In genomic region chr2:110979834-110980612, GRCh38 we compare ENCODE assay signal across 19 cellular contexts.
DNase-seq lines count a peak whose midpoint lies in the region; ATAC-seq and TF ChIP-seq lines count a peak whose summit lies in the region.
"Had no signal": no experiment of that assay in that cellular context is flagged by ENCODE, and none has a peak within 500 bp of the region (broad histone marks: within the 10 kb centered on the region; RNA-seq: fewer than 3 reads in every experiment).

No MANE protein-coding gene starts in this region.

- peaks cover 4% of the 10 kb centered on the region for H3K4me1 ChIP-seq in right cardiac atrium (ENCODE audit: control insufficient read depth, insufficient read depth, low read length)
- H3K4me1 ChIP-seq in osteoblast (ENCODE audit: insufficient read depth, low read length): no peaks in the 10 kb centered on the region
- H3K4me1 ChIP-seq: BLaER1 treated with 17β-estradiol and CSF1 and Interleukin-3, amounts not matched to agents 10 nM and 100 nM; gastroesophageal sphincter had no signal

- WGBS in right cardiac atrium: 84% methylated on average over 8 of the region's 8 CpGs

- POLR2A ChIA-PET in RWPE1 (lab: Yijun Ruan, JAX; ENCODE audit: low non-redundant PET): no interaction called here

- ATAC-seq in Right ventricle myocardium superior (ENCODE audit: poor library complexity) (peak; percentile 24), right cardiac atrium (no peak)
- ATAC-seq: gastroesophageal sphincter; naive thymus-derived CD8-positive, alpha-beta T cell had no signal

- no peaks in the 10 kb centered on the region for H3K79me2 ChIP-seq in osteoblast (ENCODE audit: insufficient read depth, low read length)

- no peaks in the 10 kb centered on the region for H3K36me3 ChIP-seq in osteoblast (ENCODE audit: insufficient read depth, low read length)
- H3K36me3 ChIP-seq: BLaER1 treated with 17β-estradiol and CSF1 and Interleukin-3, amounts not matched to agents 10 nM and 100 nM; gastroesophageal sphincter had no signal

- no peak overlapping the region for H3K4me3 ChIP-seq in right cardiac atrium (ENCODE audit: low read length)
- H3K4me3 ChIP-seq in osteoblast (ENCODE audit: insufficient read depth, low read length): no peak overlapping the region
- H3K4me3 ChIP-seq: BLaER1 treated with 17β-estradiol and CSF1 and Interleukin-3, amounts not matched to agents 10 nM and 100 nM; dorsolateral prefrontal cortex; gastroesophageal sphincter had no signal

- no peak overlapping the region for H2AFZ ChIP-seq in osteoblast (ENCODE audit: low read length)

- intact Hi-C loops in Right ventricle myocardium superior (cut with DNase I) (no loop called here), right cardiac atrium (cut with DNase I) (no loop called here)

- H4K20me1 ChIP-seq in osteoblast (ENCODE audit: insufficient read depth, low read length): no peaks in the 10 kb centered on the region
- H4K20me1 ChIP-seq: BLaER1 treated with 17β-estradiol and CSF1 and Interleukin-3, amounts not matched to agents 10 nM and 100 nM had no signal

- no peak overlapping the region for H3K27ac ChIP-seq in right cardiac atrium (ENCODE audit: low read length)
- H3K27ac ChIP-seq in RWPE1: no peak overlapping the region
- no peak overlapping the region for H3K27ac ChIP-seq in osteoblast (ENCODE audit: low read depth, low read length)
- H3K27ac ChIP-seq: BLaER1 treated with 17β-estradiol and CSF1 and Interleukin-3, amounts not matched to agents 10 nM and 100 nM; dorsolateral prefrontal cortex; gastroesophageal sphincter had no signal

- CTCF ChIA-PET in RWPE1 (lab: Yijun Ruan, JAX): no interaction called here

- DNase-seq in Right ventricle myocardium superior: no peak
- no peak for DNase-seq in right cardiac atrium
- peak; percentile 48 for DNase-seq in NCI-H146 treated with DMSO at 0.1 percent for 48 hours (lab: John Stamatoyannopoulos, UW; ENCODE audit: unreplicated experiment)
- peak; percentile 12 for DNase-seq in RWPE1 (ENCODE audit: low spot score)
- peak; percentile 15 for DNase-seq in osteoblast (ENCODE audit: insufficient read length, low spot score, missing footprints)
- DNase-seq in NCI-H446 treated with DMSO at 0.1 percent for 48 hours (lab: John Stamatoyannopoulos, UW): no peak
- DNase-seq in glomerular visceral epithelial cell (ENCODE audit: extremely low spot score): no peak
- no peak for DNase-seq in stimulated activated CD4-positive, alpha-beta T cell treated with anti-CD3 and anti-CD28 coated beads, Interleukin-4, amount 100 ng/mL, for 4 hours
- DNase-seq: activated T-cell treated with anti-CD3 and anti-CD28 coated beads for 4 hours; amniotic stem cell; central memory CD4-positive, alpha-beta T cell; dorsolateral prefrontal cortex; GDM1; mesenchymal stem cell; naive thymus-derived CD8-positive, alpha-beta T cell; NCI-H1694; SHP77 had no signal

- H3K27me3 ChIP-seq in right cardiac atrium (ENCODE audit: control insufficient read depth, insufficient read depth): no peaks in the 10 kb centered on the region
- H3K27me3 ChIP-seq in osteoblast (ENCODE audit: insufficient read depth, low read length): peaks cover 21% of the 10 kb centered on the region
- H3K27me3 ChIP-seq: BLaER1 treated with 17β-estradiol and CSF1 and Interleukin-3, amounts not matched to agents 10 nM and 100 nM; gastroesophageal sphincter had no signal

- no peak for TF ChIP-seq CTCF in RWPE1 (conservative IDR thresholded peaks at IDR 0.05; ENCODE audit: low read depth)
- TF ChIP-seq CTCF in osteoblast (IDR thresholded peaks at IDR 0.05; ENCODE audit: extremely low read depth, low read depth, low read length): no peak

- H3K4me2 ChIP-seq in osteoblast (ENCODE audit: insufficient read depth, low read length): no peak overlapping the region
- H3K4me2 ChIP-seq: BLaER1 treated with 17β-estradiol and CSF1 and Interleukin-3, amounts not matched to agents 10 nM and 100 nM had no signal

- H3K9me3 ChIP-seq in right cardiac atrium (ENCODE audit: control insufficient read depth, low read length): no peaks in the 10 kb centered on the region
- H3K9me3 ChIP-seq in osteoblast (ENCODE audit: low read depth, low read length): no peaks in the 10 kb centered on the region
- H3K9me3 ChIP-seq: gastroesophageal sphincter had no signal

Comparison
In these comparisons a context has a peak if more than half of its experiments do, and no peak if none do; other contexts are left out.
1. DNase-seq: peak in NCI-H146 treated with DMSO at 0.1 percent for 48 hours (single experiment), RWPE1 (single experiment) and osteoblast (single experiment); none in Right ventricle myocardium superior (single experiment), right cardiac atrium (0 of 3), NCI-H446 treated with DMSO at 0.1 percent for 48 hours (single experiment), glomerular visceral epithelial cell (single experiment) and stimulated activated CD4-positive, alpha-beta T cell treated with anti-CD3 and anti-CD28 coated beads, Interleukin-4, amount 100 ng/mL, for 4 hours (0 of 2).